In the genomic region with DNA sequence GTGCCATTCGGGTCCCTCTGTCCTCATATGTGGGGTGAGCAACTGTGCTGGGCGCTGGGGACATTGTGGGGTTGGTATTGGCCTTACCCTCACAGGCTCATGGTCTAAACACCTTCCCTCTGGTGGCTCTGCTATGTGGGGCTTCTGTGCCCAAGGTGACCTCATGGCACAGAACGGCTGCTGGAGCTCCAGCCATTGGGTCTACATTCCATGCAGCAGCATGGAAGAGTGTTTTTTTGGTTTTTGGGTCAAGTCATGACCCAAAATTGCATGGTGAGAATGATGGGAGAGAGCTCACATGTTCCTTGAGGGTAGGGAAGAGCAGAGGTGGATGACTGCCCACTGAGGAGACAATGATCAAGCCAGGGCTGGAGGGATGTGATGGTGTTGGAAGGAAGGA, we compare ENCODE assay signal across 3 cellular contexts.
TF ChIP-seq lines count a peak whose summit lies in the region.

No MANE protein-coding gene starts in this region.

TF ChIP-seq in HEK293, 187 proteins besides CTCF, POLR2A, EP300 and RAD21 (continues in another document):
- TF ChIP-seq MEIS1 (CRISPR knock-in tag; IDR thresholded peaks at IDR 0.05; ENCODE audit: borderline replicate concordance) (no peak), RBAK (tag by site-specific recombination; IDR thresholded peaks at IDR 0.05) (no peak), ZNF366 (tag by site-specific recombination; conservative IDR thresholded peaks at IDR 0.05) (no peak), MYNN (tag by site-specific recombination; IDR thresholded peaks at IDR 0.05; ENCODE audit: borderline replicate concordance) (no peak), ZNF239 (tag by site-specific recombination; IDR thresholded peaks at IDR 0.05) (no peak), WT1 (tag by site-specific recombination; IDR thresholded peaks at IDR 0.05) (no peak), ZNF391 (tag by site-specific recombination; IDR thresholded peaks at IDR 0.05; ENCODE audit: borderline replicate concordance, low read depth) (no peak), ZNF114 (tag by site-specific recombination; IDR thresholded peaks at IDR 0.05) (no peak), ZNF596 (tag by site-specific recombination; IDR thresholded peaks at IDR 0.05) (no peak), ZNF571 (tag by site-specific recombination; IDR thresholded peaks at IDR 0.05) (no peak), ZNF112 (tag by site-specific recombination; IDR thresholded peaks at IDR 0.05) (no peak), ZFHX2 (tag by site-specific recombination; conservative IDR thresholded peaks at IDR 0.05) (no peak), ZNF580 (tag by site-specific recombination; IDR thresholded peaks at IDR 0.05) (peak; percentile 83; the same call in 1 of the 2 replicates), KLF17 (tag by site-specific recombination; IDR thresholded peaks at IDR 0.05) (0 out of 2 replicates have a peak, but pooled peaks have one; percentile 21), ZNF76 (tag by site-specific recombination; IDR thresholded peaks at IDR 0.05; ENCODE audit: borderline replicate concordance, low read depth) (peak; percentile 15; the same call in 1 of the 2 replicates), ZNF514 (tag by site-specific recombination; IDR thresholded peaks at IDR 0.05) (no peak), ZNF639 (tag by site-specific recombination; IDR thresholded peaks at IDR 0.05) (peak; percentile 46; the same call in 1 of the 2 replicates), ZBTB7A (tag by site-specific recombination; IDR thresholded peaks at IDR 0.05; ENCODE audit: low read depth) (no peak), EGR2 (tag by site-specific recombination; IDR thresholded peaks at IDR 0.05; ENCODE audit: low read depth) (no peak), ZSCAN5A (tag by site-specific recombination; IDR thresholded peaks at IDR 0.05) (0 out of 2 replicates have a peak, but pooled peaks have one; percentile 44)

TF ChIP-seq in GM12878, 131 proteins besides CTCF, POLR2A, EP300 and RAD21:
- TF ChIP-seq ZBTB11 (CRISPR knock-in tag; IDR thresholded peaks at IDR 0.05) (no peak), CBX5 (IDR thresholded peaks at IDR 0.05; ENCODE audit: low read depth) (0 out of 2 replicates have a peak, but pooled peaks have one; percentile 26), SMARCA5 (IDR thresholded peaks at IDR 0.05) (peak; percentile 65; the same call in 1 of the 2 replicates), HSF1 (IDR thresholded peaks at IDR 0.05; ENCODE audit: low read depth, low read length) (no peak), CBFB (IDR thresholded peaks at IDR 0.05; ENCODE audit: low read depth) (no peak), BRCA1 (IDR thresholded peaks at IDR 0.05; ENCODE audit: low read depth, low read length) (no peak), ZNF217 (IDR thresholded peaks at IDR 0.05) (peak; percentile 53), NFYA (IDR thresholded peaks at IDR 0.05; ENCODE audit: borderline replicate concordance, low read depth, low read length) (no peak), BHLHE40 (IDR thresholded peaks at IDR 0.05; ENCODE audit: borderline replicate concordance in 1 of 2, low read depth in 2 of 2, low read length in 1 of 2) (no peak), POU2F2 (IDR thresholded peaks at IDR 0.05; ENCODE audit: borderline replicate concordance, low read depth, low read length) (no peak)
- TF ChIP-seq, protein P1, sequence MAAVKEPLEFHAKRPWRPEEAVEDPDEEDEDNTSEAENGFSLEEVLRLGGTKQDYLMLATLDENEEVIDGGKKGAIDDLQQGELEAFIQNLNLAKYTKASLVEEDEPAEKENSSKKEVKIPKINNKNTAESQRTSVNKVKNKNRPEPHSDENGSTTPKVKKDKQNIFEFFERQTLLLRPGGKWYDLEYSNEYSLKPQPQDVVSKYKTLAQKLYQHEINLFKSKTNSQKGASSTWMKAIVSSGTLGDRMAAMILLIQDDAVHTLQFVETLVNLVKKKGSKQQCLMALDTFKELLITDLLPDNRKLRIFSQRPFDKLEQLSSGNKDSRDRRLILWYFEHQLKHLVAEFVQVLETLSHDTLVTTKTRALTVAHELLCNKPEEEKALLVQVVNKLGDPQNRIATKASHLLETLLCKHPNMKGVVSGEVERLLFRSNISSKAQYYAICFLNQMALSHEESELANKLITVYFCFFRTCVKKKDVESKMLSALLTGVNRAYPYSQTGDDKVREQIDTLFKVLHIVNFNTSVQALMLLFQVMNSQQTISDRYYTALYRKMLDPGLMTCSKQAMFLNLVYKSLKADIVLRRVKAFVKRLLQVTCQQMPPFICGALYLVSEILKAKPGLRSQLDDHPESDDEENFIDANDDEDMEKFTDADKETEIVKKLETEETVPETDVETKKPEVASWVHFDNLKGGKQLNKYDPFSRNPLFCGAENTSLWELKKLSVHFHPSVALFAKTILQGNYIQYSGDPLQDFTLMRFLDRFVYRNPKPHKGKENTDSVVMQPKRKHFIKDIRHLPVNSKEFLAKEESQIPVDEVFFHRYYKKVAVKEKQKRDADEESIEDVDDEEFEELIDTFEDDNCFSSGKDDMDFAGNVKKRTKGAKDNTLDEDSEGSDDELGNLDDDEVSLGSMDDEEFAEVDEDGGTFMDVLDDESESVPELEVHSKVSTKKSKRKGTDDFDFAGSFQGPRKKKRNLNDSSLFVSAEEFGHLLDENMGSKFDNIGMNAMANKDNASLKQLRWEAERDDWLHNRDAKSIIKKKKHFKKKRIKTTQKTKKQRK (IDR thresholded peaks at IDR 0.05; ENCODE audit: low read depth, low read length) = 0 out of 2 replicates have a peak, but pooled peaks have one; percentile 15

TF ChIP-seq in SK-N-SH treated with all-trans-retinoic acid at 6 μM for 48 hours, 23 proteins besides CTCF, POLR2A, EP300 and RAD21:
- TF ChIP-seq ZFP30 (CRISPR knock-in tag; IDR thresholded peaks at IDR 0.05) = no peak
- TF ChIP-seq CREB5 (CRISPR knock-in tag; IDR thresholded peaks at IDR 0.05; ENCODE audit: low read depth) = no peak
- TF ChIP-seq ZNF8 (CRISPR knock-in tag; IDR thresholded peaks at IDR 0.05) = no peak
- TF ChIP-seq ESRRG (CRISPR knock-in tag; IDR thresholded peaks at IDR 0.05) = no peak
- no peak for TF ChIP-seq CSDC2 (CRISPR knock-in tag; IDR thresholded peaks at IDR 0.05)
- TF ChIP-seq OSR1 (CRISPR knock-in tag; IDR thresholded peaks at IDR 0.05) = no peak
- TF ChIP-seq BACH2 (CRISPR knock-in tag; IDR thresholded peaks at IDR 0.05; ENCODE audit: borderline replicate concordance) = no peak
- TF ChIP-seq ISL1 (CRISPR knock-in tag; IDR thresholded peaks at IDR 0.05) = no peak
